In the genomic region with DNA sequence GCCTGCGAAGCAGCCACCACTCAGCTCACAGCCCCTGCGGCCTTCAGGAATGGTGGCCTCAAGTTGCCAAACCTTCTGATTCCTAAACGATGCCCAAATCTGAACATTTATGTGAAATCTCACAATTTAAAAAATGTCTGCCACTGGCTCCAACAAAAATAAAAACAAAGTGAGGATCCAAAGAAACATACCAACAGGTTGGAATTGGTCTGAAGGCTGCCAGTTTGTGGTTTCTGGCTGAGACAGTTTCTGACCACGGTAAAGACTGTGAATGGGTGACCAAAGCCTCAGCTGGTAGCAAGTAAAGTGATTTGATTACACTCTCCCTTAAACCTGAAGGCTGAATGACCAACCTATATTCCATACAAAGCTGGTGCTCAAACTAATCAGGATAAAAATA, we compare ENCODE assay signal across 16 cellular contexts.
DNase-seq lines count a peak whose midpoint lies in the region; ATAC-seq and TF ChIP-seq lines count a peak whose summit lies in the region.
"Had no signal": no experiment of that assay in that cellular context is flagged by ENCODE, and none has a peak within 500 bp of the region (broad histone marks: within the 10 kb centered on the region; RNA-seq: fewer than 3 reads in every experiment).

No MANE protein-coding gene starts in this region.

- TF ChIP-seq CTCF in nephron progenitor cell (IDR thresholded peaks at IDR 0.05): no peak

- DNase-seq in NOMO-1 treated with DMSO at 0.1 percent for 48 hours (lab: John Stamatoyannopoulos, UW; ENCODE audit: unreplicated experiment) (peak; percentile 16), NOMO-1 treated with dmso at 0.1 percent for 144 hours (lab: John Stamatoyannopoulos, UW; ENCODE audit: unreplicated experiment) (no peak), nephron progenitor cell (no peak), HuH-7.5 (ENCODE audit: low spot score) (no peak), SKM-1 treated with dmso at 0.1 percent for 144 hours (lab: John Stamatoyannopoulos, UW; ENCODE audit: unreplicated experiment) (no peak)
- DNase-seq in stimulated activated naive CD8-positive, alpha-beta T cell treated with anti-CD3 and anti-CD28 coated beads, Interleukin-15, Interleukin-2, amounts not matched to agents 100 U/mL and 50 U/mL, for 24 hours: no peak
- DNase-seq in NK-92 treated with Interleukin-12 subunit alpha and Interleukin-12 subunit beta, amount 100 ng/mL, for 24 hours (lab: John Stamatoyannopoulos, UW): no peak
- DNase-seq: COR-L47, DMS53, HCEC 1CT, NCI-H1436, NCI-H2081, NCI-H510A treated with DMSO at 0.1 percent for 48 hours, SIG-M5 had no signal

- H3K9me3 Mint-ChIP-seq in stimulated activated naive CD8-positive, alpha-beta T cell treated with anti-CD3 and anti-CD28 coated beads, Interleukin-15, Interleukin-2, amounts not matched to agents 100 ng/mL and 50 ng/mL, for 24 hours: no peaks in the 10 kb centered on the region
- no peaks in the 10 kb centered on the region for H3K9me3 Mint-ChIP-seq in nephron progenitor cell
- H3K9me3 Mint-ChIP-seq: IgD-negative memory B cell had no signal

- H3K27ac Mint-ChIP-seq in stimulated activated naive CD8-positive, alpha-beta T cell treated with anti-CD3 and anti-CD28 coated beads, Interleukin-15, Interleukin-2, amounts not matched to agents 100 ng/mL and 50 ng/mL, for 24 hours: peak overlapping the region; percentile 71
- peak overlapping the region; percentile 37 for H3K27ac Mint-ChIP-seq in nephron progenitor cell

- H3K36me3 Mint-ChIP-seq in stimulated activated naive CD8-positive, alpha-beta T cell treated with anti-CD3 and anti-CD28 coated beads, Interleukin-15, Interleukin-2, amounts not matched to agents 100 ng/mL and 50 ng/mL, for 24 hours (ENCODE audit: low read depth): peaks cover 88% of the 10 kb centered on the region
- peaks cover 77% of the 10 kb centered on the region for H3K36me3 Mint-ChIP-seq in nephron progenitor cell (ENCODE audit: low read depth)

- peaks cover 28% of the 10 kb centered on the region for H3K4me1 Mint-ChIP-seq in stimulated activated naive CD8-positive, alpha-beta T cell treated with anti-CD3 and anti-CD28 coated beads, Interleukin-15, Interleukin-2, amounts not matched to agents 100 ng/mL and 50 ng/mL, for 24 hours (ENCODE audit: low read depth)
- H3K4me1 Mint-ChIP-seq in nephron progenitor cell: no peaks in the 10 kb centered on the region

- no peaks in the 10 kb centered on the region for H3K27me3 Mint-ChIP-seq in stimulated activated naive CD8-positive, alpha-beta T cell treated with anti-CD3 and anti-CD28 coated beads, Interleukin-15, Interleukin-2, amounts not matched to agents 100 ng/mL and 50 ng/mL, for 24 hours
- no peaks in the 10 kb centered on the region for H3K27me3 Mint-ChIP-seq in nephron progenitor cell (ENCODE audit: low read depth, poor library complexity)
- H3K27me3 Mint-ChIP-seq: IgD-negative memory B cell had no signal

- no peak overlapping the region for H3K4me3 Mint-ChIP-seq in stimulated activated naive CD8-positive, alpha-beta T cell treated with anti-CD3 and anti-CD28 coated beads, Interleukin-15, Interleukin-2, amounts not matched to agents 100 ng/mL and 50 ng/mL, for 24 hours
- no peak overlapping the region for H3K4me3 Mint-ChIP-seq in nephron progenitor cell
- H3K4me3 Mint-ChIP-seq: IgD-negative memory B cell had no signal

- ATAC-seq in stimulated activated naive CD8-positive, alpha-beta T cell treated with anti-CD3 and anti-CD28 coated beads, Interleukin-15, Interleukin-2, amounts not matched to agents 100 U/mL and 50 U/mL, for 24 hours: no peak
